9 cellular contexts compared by ENCODE assay signal in genomic region chr5:108003178-108003577, GRCh38.
A peak's percentile ranks its signal among the peaks of the same experiment; 100 is the strongest.
DNase-seq lines count a peak whose midpoint lies in the region; ATAC-seq lines count a peak whose summit lies in the region.
"Had no signal": no experiment of that assay in that cellular context is flagged by ENCODE, and none has a peak within 500 bp of the region (broad histone marks: within the 10 kb centered on the region; RNA-seq: fewer than 3 reads in every experiment).

No MANE protein-coding gene starts in this region.

- H3K27me3 ChIP-seq in muscle layer of duodenum (ENCODE audit: low read depth, low read length), result no peaks in the 10 kb centered on the region

- peak overlapping the region; percentile 14 to 32 for H3K4me3 ChIP-seq in muscle layer of duodenum (ENCODE audit: low read depth in 1 of 2, low read length in 2 of 2)

- ATAC-seq in GM21528 (IDR thresholded peaks at IDR 0.05; ENCODE audit: low FRiP score, unreplicated experiment), result peak; percentile 99

- H3K36me3 ChIP-seq in muscle layer of duodenum (ENCODE audit: control insufficient read depth in 1 of 2, insufficient read depth in 2 of 2, low read length in 2 of 2), result no peaks in the 10 kb centered on the region

- H3K9me3 ChIP-seq in muscle layer of duodenum (ENCODE audit: control insufficient read depth in 1 of 2, low read length in 2 of 2), result no peaks in the 10 kb centered on the region

- no peaks in the 10 kb centered on the region for H3K4me1 ChIP-seq in muscle layer of duodenum (ENCODE audit: control insufficient read depth in 1 of 2, insufficient read depth in 2 of 2, low read length in 2 of 2)

- H3K27ac ChIP-seq in muscle layer of duodenum (ENCODE audit: low read length), result no peak overlapping the region
- H3K27ac ChIP-seq: 22Rv1 had no signal

- DNase-seq in DMS 273 (lab: John Stamatoyannopoulos, UW; ENCODE audit: unreplicated experiment) (peak; percentile 13), DMS 273 treated with DMSO at 0.1 percent for 48 hours (lab: John Stamatoyannopoulos, UW) (no peak), Kasumi-1 (lab: John Stamatoyannopoulos, UW) (peak; percentile 24 to 39), brain pericyte (ENCODE audit: low read depth, low spot score) (peak; percentile 13), cortex of kidney (lab: John Stamatoyannopoulos, UW) (no peak), NCI-H187 (lab: John Stamatoyannopoulos, UW) (no peak)

Comparison
In these comparisons a context has a peak if more than half of its experiments do, and no peak if none do; other contexts are left out.
1. DNase-seq: peak in DMS 273 (single experiment), Kasumi-1 (2 of 2) and brain pericyte (single experiment); none in DMS 273 treated with DMSO at 0.1 percent for 48 hours (single experiment), cortex of kidney (single experiment) and NCI-H187 (0 of 2).